1 cellular context compared by ENCODE assay signal in genomic region chr1:3453891-3454810, GRCh38.
TF ChIP-seq lines count a peak whose summit lies in the region.

Gene ARHGEF16, plus strand, starts transcription at chr1:3454665. Its CDS starts 8,420 bp downstream, at chr1:3463085.

TF ChIP-seq in HepG2, 621 proteins besides CTCF, POLR2A, EP300 and RAD21 (continued from another document and continues in another):
- TF ChIP-seq ARID5B (CRISPR knock-in tag; IDR thresholded peaks at IDR 0.05): no peak; the same call in 1 of the 2 replicates
- TF ChIP-seq ZNF749 (CRISPR knock-in tag; IDR thresholded peaks at IDR 0.05; ENCODE audit: borderline replicate concordance): peak; percentile 41; the same call in 1 of the 2 replicates
- TF ChIP-seq MLX (CRISPR knock-in tag; IDR thresholded peaks at IDR 0.05): peak; percentile 75
- TF ChIP-seq AHR (CRISPR knock-in tag; IDR thresholded peaks at IDR 0.05): no peak; the same call in 1 of the 2 replicates
- TF ChIP-seq ZNF879 (CRISPR knock-in tag; IDR thresholded peaks at IDR 0.05): no peak
- TF ChIP-seq ZBTB10 (CRISPR knock-in tag; IDR thresholded peaks at IDR 0.05; ENCODE audit: borderline replicate concordance): peak; percentile 75
- no peak for TF ChIP-seq ZNF770 (CRISPR knock-in tag; IDR thresholded peaks at IDR 0.05)
- no peak; the same call in 1 of the 2 replicates for TF ChIP-seq HMG20A (CRISPR knock-in tag; IDR thresholded peaks at IDR 0.05; ENCODE audit: borderline replicate concordance)
- TF ChIP-seq ZNF75D (CRISPR knock-in tag; IDR thresholded peaks at IDR 0.05; ENCODE audit: borderline replicate concordance): no peak
- no peak for TF ChIP-seq NCOR1 (IDR thresholded peaks at IDR 0.05; ENCODE audit: borderline replicate concordance, low read length)
- no peak for TF ChIP-seq ZSCAN25 (CRISPR knock-in tag; IDR thresholded peaks at IDR 0.05)
- no peak for TF ChIP-seq ZNF263 (CRISPR knock-in tag; IDR thresholded peaks at IDR 0.05)
- TF ChIP-seq MEIS1 (CRISPR knock-in tag; IDR thresholded peaks at IDR 0.05; ENCODE audit: borderline replicate concordance): no peak
- TF ChIP-seq SKI (IDR thresholded peaks at IDR 0.05; ENCODE audit: partially characterized antibody): peak; percentile 41
- TF ChIP-seq CCAR2 (optimal IDR thresholded peaks at IDR 0.05; ENCODE audit: low read depth, low read length): no peak
- TF ChIP-seq SNAI1 (CRISPR knock-in tag; IDR thresholded peaks at IDR 0.05; ENCODE audit: borderline replicate concordance): no peak
- TF ChIP-seq MTERF4 (CRISPR knock-in tag; IDR thresholded peaks at IDR 0.05): no peak; the same call in 1 of the 2 replicates
- peak; percentile 54; the same call in 1 of the 2 replicates for TF ChIP-seq NKX3-1 (CRISPR knock-in tag; IDR thresholded peaks at IDR 0.05)
- TF ChIP-seq AGO2 (optimal IDR thresholded peaks at IDR 0.05; ENCODE audit: low read depth, low read length): peak; percentile 93
- peak; percentile 94 for TF ChIP-seq AGO1 (IDR thresholded peaks at IDR 0.05; ENCODE audit: low read depth, low read length, poor library complexity, severe bottlenecking)
- TF ChIP-seq ZNF292 (CRISPR knock-in tag; IDR thresholded peaks at IDR 0.05; ENCODE audit: borderline replicate concordance, low read depth): no peak
- no peak for TF ChIP-seq SNRNP70 (IDR thresholded peaks at IDR 0.05; ENCODE audit: low read depth, low read length)
- TF ChIP-seq GABPB1 (CRISPR knock-in tag; IDR thresholded peaks at IDR 0.05): peak; percentile 8; the same call in 1 of the 2 replicates
- peak; percentile 58 for TF ChIP-seq TEAD3 (CRISPR knock-in tag; optimal IDR thresholded peaks at IDR 0.05; ENCODE audit: borderline replicate concordance)
- TF ChIP-seq ZNF335 (CRISPR knock-in tag; IDR thresholded peaks at IDR 0.05): no peak
- no peak for TF ChIP-seq ZNF326 (CRISPR knock-in tag; IDR thresholded peaks at IDR 0.05; ENCODE audit: borderline replicate concordance)
- TF ChIP-seq ZNF780A (CRISPR knock-in tag; IDR thresholded peaks at IDR 0.05): no peak
- no peak for TF ChIP-seq CENPBD1 (CRISPR knock-in tag; IDR thresholded peaks at IDR 0.05; ENCODE audit: borderline replicate concordance, low read depth)
- TF ChIP-seq ZNF333 (CRISPR knock-in tag; IDR thresholded peaks at IDR 0.05; ENCODE audit: borderline replicate concordance): no peak
- TF ChIP-seq MEIS2 (CRISPR knock-in tag; IDR thresholded peaks at IDR 0.05): no peak; the same call in 1 of the 2 replicates
- no peak for TF ChIP-seq ISL2 (CRISPR knock-in tag; IDR thresholded peaks at IDR 0.05)
- peak; percentile 34 for TF ChIP-seq HNRNPLL (IDR thresholded peaks at IDR 0.05; ENCODE audit: low read depth, low read length, poor library complexity, severe bottlenecking)
- no peak for TF ChIP-seq MIER2 (CRISPR knock-in tag; IDR thresholded peaks at IDR 0.05)
- no peak for TF ChIP-seq ZNF646 (CRISPR knock-in tag; IDR thresholded peaks at IDR 0.05)
- TF ChIP-seq ZNF746 (CRISPR knock-in tag; IDR thresholded peaks at IDR 0.05): peak; percentile 17; the same call in 1 of the 2 replicates
- TF ChIP-seq U2AF1 (optimal IDR thresholded peaks at IDR 0.05; ENCODE audit: low read depth, low read length): no peak
- no peak for TF ChIP-seq ZNF496 (CRISPR knock-in tag; IDR thresholded peaks at IDR 0.05; ENCODE audit: insufficient replicate concordance)
- TF ChIP-seq TAF15 (IDR thresholded peaks at IDR 0.05; ENCODE audit: low read depth, low read length, poor library complexity, severe bottlenecking): no peak
- TF ChIP-seq ZNF883 (CRISPR knock-in tag; IDR thresholded peaks at IDR 0.05; ENCODE audit: not compliant biosample characterization): no peak
- TF ChIP-seq BRF2 (CRISPR knock-in tag; IDR thresholded peaks at IDR 0.05): no peak
- no peak for TF ChIP-seq GLI4 (CRISPR knock-in tag; IDR thresholded peaks at IDR 0.05; ENCODE audit: borderline replicate concordance)
- no peak for TF ChIP-seq NONO (IDR thresholded peaks at IDR 0.05)
- peak; percentile 49 for TF ChIP-seq NONO (CRISPR knock-in tag; conservative IDR thresholded peaks at IDR 0.05)
- TF ChIP-seq ZNF331 (CRISPR knock-in tag; IDR thresholded peaks at IDR 0.05): no peak
- TF ChIP-seq ZNF605 (CRISPR knock-in tag; IDR thresholded peaks at IDR 0.05): no peak
